ENCODE assay signal across 13 cellular contexts in the genomic region with DNA sequence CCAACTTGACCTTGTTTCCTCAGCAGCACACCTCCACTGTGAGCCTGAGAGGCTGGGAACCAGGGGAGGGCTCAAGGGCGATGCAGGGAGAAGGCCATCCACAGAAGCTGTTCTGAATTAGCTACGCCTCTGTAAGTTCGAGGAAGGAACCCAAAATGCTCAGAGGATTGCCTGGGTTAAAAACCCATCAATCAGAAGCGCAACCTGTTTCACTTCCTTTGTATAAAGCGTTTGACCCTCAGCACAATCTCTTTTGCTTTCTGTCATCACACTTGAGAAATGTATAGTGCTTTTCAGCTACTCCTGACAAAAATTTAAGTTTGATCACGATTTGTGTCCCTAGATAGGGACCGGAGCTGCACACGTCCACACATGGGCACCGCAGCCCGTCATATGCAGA. TPM values are rescaled to one million over a fixed set of nuclear protein-coding genes. Genes with fewer than 3 reads are reported as not detected.
DNase-seq lines count a peak whose midpoint lies in the region; ATAC-seq lines count a peak whose summit lies in the region.
"Had no signal": no experiment of that assay in that cellular context is flagged by ENCODE, and none has a peak within 500 bp of the region (broad histone marks: within the 10 kb centered on the region; RNA-seq: fewer than 3 reads in every experiment).

No MANE protein-coding gene starts in this region.

- H3K27me3 Mint-ChIP-seq in activated T-cell treated with anti-CD3 and anti-CD28 coated beads, Interleukin-2, amount 50 U/mL, for 24 hours = peaks cover 15% of the 10 kb centered on the region
- no peaks in the 10 kb centered on the region for H3K27me3 Mint-ChIP-seq in naive B cell
- H3K27me3 Mint-ChIP-seq: type B pancreatic cell had no signal

- H3K4me1 Mint-ChIP-seq in activated T-cell treated with anti-CD3 and anti-CD28 coated beads, Interleukin-2, amount 50 U/mL, for 24 hours (ENCODE audit: low read depth) = peaks cover 36% of the 10 kb centered on the region
- H3K4me1 Mint-ChIP-seq in naive B cell = peaks cover 0 to 11% (median 4%) of the 10 kb centered on the region in 3 donors

- ATAC-seq in GM21717 (IDR thresholded peaks at IDR 0.05; ENCODE audit: unreplicated experiment) (peak; percentile 61), HG03520 (IDR thresholded peaks at IDR 0.05; ENCODE audit: unreplicated experiment) (peak; percentile 39), naive B cell (ENCODE audit: low read depth in 2 of 2) (peak in 1 of 2 donors; percentile 32)
- ATAC-seq: body of pancreas, HepG2 had no signal

- peaks cover 31% of the 10 kb centered on the region for H3K36me3 Mint-ChIP-seq in activated T-cell treated with anti-CD3 and anti-CD28 coated beads, Interleukin-2, amount 50 U/mL, for 24 hours (ENCODE audit: low read depth)
- H3K36me3 Mint-ChIP-seq in naive B cell = no peaks in the 10 kb centered on the region
- H3K36me3 Mint-ChIP-seq: type B pancreatic cell had no signal

- no peak for DNase-seq in activated T-cell treated with anti-CD3 and anti-CD28 coated beads, Interleukin-2, amount 50 U/mL, for 24 hours
- DNase-seq in activated T-cell treated with anti-CD3 and anti-CD28 coated beads, Interleukin-2, amount 50 U/mL, for 48 hours = no peak
- DNase-seq in naive B cell (peak; percentile 11), amygdala (lab: John Stamatoyannopoulos, UW) (no peak), H4 (ENCODE audit: low spot score) (no peak)
- no peak for DNase-seq in stimulated activated CD4-positive, alpha-beta T cell treated with anti-CD3 and anti-CD28 coated beads, Interleukin-4, amount 100 ng/mL, for 4 hours
- DNase-seq: ACHN, body of pancreas, kidney glomerular epithelial cell had no signal

- H3K9me3 Mint-ChIP-seq in activated T-cell treated with anti-CD3 and anti-CD28 coated beads, Interleukin-2, amount 50 U/mL, for 24 hours = no peaks in the 10 kb centered on the region
- H3K9me3 Mint-ChIP-seq in naive B cell = no peaks in the 10 kb centered on the region
- H3K9me3 Mint-ChIP-seq: type B pancreatic cell had no signal

- no peak overlapping the region for H3K4me3 Mint-ChIP-seq in activated T-cell treated with anti-CD3 and anti-CD28 coated beads, Interleukin-2, amount 50 U/mL, for 24 hours
- H3K4me3 Mint-ChIP-seq in naive B cell = no peak overlapping the region
- H3K4me3 Mint-ChIP-seq: type B pancreatic cell had no signal

- H3K27ac Mint-ChIP-seq in activated T-cell treated with anti-CD3 and anti-CD28 coated beads, Interleukin-2, amount 50 U/mL, for 24 hours = peak overlapping the region; percentile 55
- peak overlapping the region in 2 of 6 donors; percentile 49 to 72 for H3K27ac Mint-ChIP-seq in naive B cell
- H3K27ac Mint-ChIP-seq: type B pancreatic cell had no signal

RNA-seq across cellular contexts. Expression of a gene that starts 48.0 kb away (rescaled TPM):
- polyA plus RNA-seq in naive B cell (ENCODE audit: low read depth in 6 of 6) = not detected
- total RNA-seq in H4 (2014; rRNA removed; shearing (Covaris generic)) = 0.50 and 1.4 TPM in 2 replicates
